17 cellular contexts compared by ENCODE assay signal in genomic region chr6:21994821-21995220, GRCh38.
DNase-seq lines count a peak whose midpoint lies in the region; ATAC-seq and TF ChIP-seq lines count a peak whose summit lies in the region.
"Had no signal": no experiment of that assay in that cellular context is flagged by ENCODE, and none has a peak within 500 bp of the region (broad histone marks: within the 10 kb centered on the region; RNA-seq: fewer than 3 reads in every experiment).

No MANE protein-coding gene starts in this region.

- H3K4me1 ChIP-seq in DND-41 (ENCODE audit: insufficient read depth, low read length), result peaks cover 78% of the 10 kb centered on the region
- H3K4me1 ChIP-seq in Peyer's patch, result no peaks in the 10 kb centered on the region
- H3K4me1 ChIP-seq in GM23338 (ENCODE audit: insufficient read depth), result peaks cover 6% of the 10 kb centered on the region; the same call in 1 of the 2 replicates
- H3K4me1 ChIP-seq in right atrium auricular region, result peaks cover 0 to 27% of the 10 kb centered on the region in 2 donors

- TF ChIP-seq CTCF in DND-41 (IDR thresholded peaks at IDR 0.05; ENCODE audit: borderline replicate concordance, extremely low read depth, low read length, poor library complexity, severe bottlenecking) (no peak), mesothelial cell of epicardium (IDR thresholded peaks at IDR 0.05; ENCODE audit: unreplicated experiment) (no peak), Peyer's patch (IDR thresholded peaks at IDR 0.05) (no peak), GM23338 (conservative IDR thresholded peaks at IDR 0.05; ENCODE audit: low read depth in 2 of 2) (no peak), right atrium auricular region (IDR thresholded peaks at IDR 0.05) (no peak)

- H3K4me2 ChIP-seq in DND-41 (ENCODE audit: insufficient read depth, low read length) (no peak overlapping the region), GM23338 (no peak overlapping the region)

- H3K36me3 Mint-ChIP-seq in mesothelial cell of epicardium (no peaks in the 10 kb centered on the region), GM23338 (ENCODE audit: low read depth) (no peaks in the 10 kb centered on the region; the same call in 2 of the 3 replicates)
- H3K36me3 Mint-ChIP-seq in activated naive CD8-positive, alpha-beta T cell treated with anti-CD3 and anti-CD28 coated beads, Interleukin-2, amount 50 U/mL, for 24 hours (ENCODE audit: low read depth), result no peaks in the 10 kb centered on the region
- H3K36me3 Mint-ChIP-seq: CD4-positive, CD25-positive, alpha-beta regulatory T cell had no signal

- no peak for DNase-seq in DND-41
- peak; percentile 28 for DNase-seq in M059J (ENCODE audit: low read depth)
- DNase-seq in mesothelial cell of epicardium (ENCODE audit: low spot score in 2 of 2, unreplicated experiment in 2 of 2), result no peak
- no peak for DNase-seq in Peyer's patch
- no peak for DNase-seq in GM23338 (ENCODE audit: low spot score)
- no peak for DNase-seq in activated naive CD8-positive, alpha-beta T cell treated with anti-CD3 and anti-CD28 coated beads, Interleukin-2, amount 50 U/mL, for 24 hours
- DNase-seq in right atrium auricular region (ENCODE audit: low spot score), result no peak
- DNase-seq: ACHN; BE2C; C1 segment of cervical spinal cord; CD4-positive, CD25-positive, alpha-beta regulatory T cell; DMS79 treated with DMSO at 0.1 percent for 48 hours; EL; GM23248; HCEC 1CT; KBM-7 had no signal

- no peak for TF ChIP-seq POLR2A in Peyer's patch (IDR thresholded peaks at IDR 0.05)

- no peaks in the 10 kb centered on the region for H3K9me2 ChIP-seq in GM23338 (ENCODE audit: insufficient read depth)

- no peak overlapping the region for H3K9ac ChIP-seq in DND-41 (ENCODE audit: low read depth, low read length)
- H3K9ac ChIP-seq: GM23248 had no signal

- no peak overlapping the region for H3K4me3 Mint-ChIP-seq in mesothelial cell of epicardium
- no peak overlapping the region for H3K4me3 Mint-ChIP-seq in GM23338
- no peak overlapping the region for H3K4me3 Mint-ChIP-seq in activated naive CD8-positive, alpha-beta T cell treated with anti-CD3 and anti-CD28 coated beads, Interleukin-2, amount 50 U/mL, for 24 hours
- H3K4me3 Mint-ChIP-seq: CD4-positive, CD25-positive, alpha-beta regulatory T cell had no signal

- no peaks in the 10 kb centered on the region for H4K20me1 ChIP-seq in DND-41 (ENCODE audit: insufficient read depth, low read length)
- H4K20me1 ChIP-seq in GM23338 (replicated peaks; ENCODE audit: insufficient read depth), result no peaks in the 10 kb centered on the region

- H3K27ac Mint-ChIP-seq in mesothelial cell of epicardium, result peak overlapping the region; percentile 57
- no peak overlapping the region for H3K27ac Mint-ChIP-seq in GM23338
- H3K27ac Mint-ChIP-seq in activated naive CD8-positive, alpha-beta T cell treated with anti-CD3 and anti-CD28 coated beads, Interleukin-2, amount 50 U/mL, for 24 hours, result no peak overlapping the region
- H3K27ac Mint-ChIP-seq: CD4-positive, CD25-positive, alpha-beta regulatory T cell had no signal

- H3K4me1 Mint-ChIP-seq in mesothelial cell of epicardium (peaks cover 91% of the 10 kb centered on the region), GM23338 (peaks cover 14% of the 10 kb centered on the region)
- H3K4me1 Mint-ChIP-seq in activated naive CD8-positive, alpha-beta T cell treated with anti-CD3 and anti-CD28 coated beads, Interleukin-2, amount 50 U/mL, for 24 hours, result peaks cover 11% of the 10 kb centered on the region
- H3K4me1 Mint-ChIP-seq: CD4-positive, CD25-positive, alpha-beta regulatory T cell had no signal

- ATAC-seq in DND-41 (ENCODE audit: insufficient read depth, low read depth) (peak; percentile 55), GM23338 (no peak)
- no peak for ATAC-seq in activated naive CD8-positive, alpha-beta T cell treated with anti-CD3 and anti-CD28 coated beads, Interleukin-2, amount 50 U/mL, for 24 hours
- ATAC-seq: GM12878 had no signal

- H3K4me3 ChIP-seq in DND-41 (ENCODE audit: low read depth in 1 of 2, low read length in 2 of 2) (no peak overlapping the region), Peyer's patch (no peak overlapping the region), GM23338 (no peak overlapping the region), right atrium auricular region (no peak overlapping the region)
- H3K4me3 ChIP-seq: GM12878, GM23248 had no signal

- H3K9me3 ChIP-seq in DND-41 (ENCODE audit: insufficient read depth, low read length, severe bottlenecking) (no peaks in the 10 kb centered on the region), Peyer's patch (no peaks in the 10 kb centered on the region), right atrium auricular region (no peaks in the 10 kb centered on the region)
- H3K9me3 ChIP-seq: BE2C had no signal

- 0 out of 2 replicates have a peak overlapping the region, but pooled peaks have one; percentile 32 for H3K27ac ChIP-seq in DND-41 (ENCODE audit: low read length)
- H3K27ac ChIP-seq in Peyer's patch, result no peak overlapping the region
- no peak overlapping the region for H3K27ac ChIP-seq in GM23338 (ENCODE audit: low read depth)
- no peak overlapping the region for H3K27ac ChIP-seq in right atrium auricular region
- H3K27ac ChIP-seq: GM23248 had no signal

- H3K79me2 ChIP-seq in DND-41 (ENCODE audit: insufficient read depth, low read length) (no peaks in the 10 kb centered on the region; the same call in 1 of the 2 replicates), GM23338 (replicated peaks; ENCODE audit: insufficient read depth) (peaks cover 10% of the 10 kb centered on the region)

- H2AFZ ChIP-seq in DND-41 (ENCODE audit: low read depth, low read length), result no peak overlapping the region
- no peak overlapping the region for H2AFZ ChIP-seq in GM23338
- H2AFZ ChIP-seq: GM23248 had no signal

- no peaks in the 10 kb centered on the region for H3K27me3 ChIP-seq in DND-41 (ENCODE audit: insufficient read depth, low read length, poor library complexity)
- H3K27me3 ChIP-seq in Peyer's patch, result no peaks in the 10 kb centered on the region
- no peaks in the 10 kb centered on the region for H3K27me3 ChIP-seq in GM23338 (ENCODE audit: insufficient read depth)
- no peaks in the 10 kb centered on the region for H3K27me3 ChIP-seq in right atrium auricular region
- H3K27me3 ChIP-seq: BE2C had no signal

- H3K36me3 ChIP-seq in DND-41 (ENCODE audit: insufficient read depth, low read length), result no peaks in the 10 kb centered on the region; the same call in 1 of the 2 replicates
- no peaks in the 10 kb centered on the region for H3K36me3 ChIP-seq in Peyer's patch
- H3K36me3 ChIP-seq in GM23338 (ENCODE audit: insufficient read depth), result no peaks in the 10 kb centered on the region
- no peaks in the 10 kb centered on the region for H3K36me3 ChIP-seq in right atrium auricular region
- H3K36me3 ChIP-seq: BE2C had no signal

- no peaks in the 10 kb centered on the region for H3K27me3 Mint-ChIP-seq in mesothelial cell of epicardium (ENCODE audit: low read depth)
- peaks cover under 1% of the 10 kb centered on the region for H3K27me3 Mint-ChIP-seq in GM23338 (ENCODE audit: insufficient read depth, low read depth, poor library complexity)
- no peaks in the 10 kb centered on the region for H3K27me3 Mint-ChIP-seq in activated naive CD8-positive, alpha-beta T cell treated with anti-CD3 and anti-CD28 coated beads, Interleukin-2, amount 50 U/mL, for 24 hours
- H3K27me3 Mint-ChIP-seq: CD4-positive, CD25-positive, alpha-beta regulatory T cell had no signal

- H3K9me3 Mint-ChIP-seq in mesothelial cell of epicardium, result no peaks in the 10 kb centered on the region
- no peaks in the 10 kb centered on the region for H3K9me3 Mint-ChIP-seq in GM23338
- H3K9me3 Mint-ChIP-seq in activated naive CD8-positive, alpha-beta T cell treated with anti-CD3 and anti-CD28 coated beads, Interleukin-2, amount 50 U/mL, for 24 hours, result peaks cover 3% of the 10 kb centered on the region

- H3F3A ChIP-seq in GM23338 (replicated peaks; ENCODE audit: low read depth), result no peaks in the 10 kb centered on the region
